In the genomic region with DNA sequence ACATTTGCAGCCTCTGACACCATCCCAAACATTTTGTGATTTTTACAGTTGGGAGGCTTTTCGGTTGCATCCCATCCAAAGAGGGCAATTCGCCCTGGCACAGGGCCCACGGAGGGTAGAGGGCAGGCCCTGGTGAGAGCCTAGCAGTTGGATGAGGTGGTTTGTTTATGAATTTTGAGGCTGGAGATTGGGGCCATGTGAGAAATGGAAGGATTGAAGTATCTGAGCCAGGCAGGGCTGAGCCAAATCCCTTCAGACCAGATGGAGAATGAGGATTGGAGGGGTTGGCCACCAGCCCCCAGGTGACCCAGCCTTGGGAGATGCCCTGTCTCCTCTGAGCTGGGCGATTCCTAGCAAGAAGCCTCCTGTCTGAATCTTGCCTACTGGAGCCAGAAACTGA, we compare ENCODE assay signal across 17 cellular contexts. TPM values are rescaled to one million over a fixed set of nuclear protein-coding genes. Genes with fewer than 3 reads are reported as not detected.
DNase-seq lines count a peak whose midpoint lies in the region; ATAC-seq and TF ChIP-seq lines count a peak whose summit lies in the region.
"Had no signal": no experiment of that assay in that cellular context is flagged by ENCODE, and none has a peak within 500 bp of the region (broad histone marks: within the 10 kb centered on the region; RNA-seq: fewer than 3 reads in every experiment).

No MANE protein-coding gene starts in this region.

- no peaks in the 10 kb centered on the region for H3K9me3 ChIP-seq in BLaER1 treated with 17β-estradiol and CSF1 and Interleukin-3, amounts not matched to agents 10 nM and 100 nM (replicated peaks in 1 of 11)
- H3K9me3 ChIP-seq in Panc1 (ENCODE audit: control insufficient read depth, insufficient read depth, low read depth, low read length) (no peaks in the 10 kb centered on the region), neural progenitor cell (ENCODE audit: low read depth) (no peaks in the 10 kb centered on the region), gastroesophageal sphincter (no peaks in the 10 kb centered on the region)
- H3K9me3 ChIP-seq: SJSA1 had no signal

- WGBS in gastroesophageal sphincter (ENCODE audit: low coverage in 1 of 2), 2 donors: 20 to 60% methylated on average over 1 to 2 of the region's 4 CpGs

- ATAC-seq in Panc1 (no peak), gastroesophageal sphincter (no peak), GM19035 (IDR thresholded peaks at IDR 0.05; ENCODE audit: unreplicated experiment) (no peak), WTC11 (no peak)
- ATAC-seq: GM23338, HepG2 had no signal

- H3K4me3 ChIP-seq in BLaER1 treated with 17β-estradiol and CSF1 and Interleukin-3, amounts not matched to agents 10 nM and 100 nM: no peak overlapping the region
- H3K4me3 ChIP-seq in Panc1 (ENCODE audit: low read depth in 2 of 2, low read length in 2 of 2) (no peak overlapping the region), neural progenitor cell (no peak overlapping the region), gastroesophageal sphincter (no peak overlapping the region)
- H3K4me3 ChIP-seq: GM23338, SJSA1 had no signal

- CTCF ChIA-PET in Panc1 (lab: Charles Lee) (no interaction called here), WTC11 (lab: Charles Lee) (interaction anchor here (1.4 to 9.0 kb wide), 2 partner anchors 13 to 15 kb away, joined by 4 to 82 read pairs; no protein-coding TSS in a partner anchor)

- in situ Hi-C loops in Panc1 (cut with HindIII; ENCODE audit: low pct_unique_long_range_greater_than_20kb, low sequenced_read_pairs): no loop called here

- H3K9ac ChIP-seq in BLaER1 treated with 17β-estradiol and CSF1 and Interleukin-3, amounts not matched to agents 10 nM and 100 nM: peak overlapping the region in 2 of 11 experiments; percentile 1 to 16; a peak in 1 of 22 replicates
- H3K9ac ChIP-seq in neural progenitor cell: no peak overlapping the region

- no peak overlapping the region for H2AFZ ChIP-seq in neural progenitor cell (replicated peaks)
- H2AFZ ChIP-seq: GM23338 had no signal

- H3K4me3 Mint-ChIP-seq in neural progenitor cell (no peak overlapping the region), WTC11 (no peak overlapping the region)
- H3K4me3 Mint-ChIP-seq: GM23338 had no signal

- no peaks in the 10 kb centered on the region; a peak in 1 of 22 replicates for H4K20me1 ChIP-seq in BLaER1 treated with 17β-estradiol and CSF1 and Interleukin-3, amounts not matched to agents 10 nM and 100 nM
- no peaks in the 10 kb centered on the region for H4K20me1 ChIP-seq in neural progenitor cell (ENCODE audit: low read depth)

- H3K27me3 Mint-ChIP-seq in neural progenitor cell (ENCODE audit: insufficient read depth, low read depth) (peaks cover 15% of the 10 kb centered on the region), WTC11 (ENCODE audit: low read depth) (no peaks in the 10 kb centered on the region; the same call in 1 of the 2 replicates)

- TF ChIP-seq EP300 in gastroesophageal sphincter (IDR thresholded peaks at IDR 0.05): no peak

- H3K4me1 Mint-ChIP-seq in neural progenitor cell: peaks cover 83% of the 10 kb centered on the region
- H3K4me1 Mint-ChIP-seq in WTC11: peaks cover 13% of the 10 kb centered on the region

- H3K27ac ChIP-seq in BLaER1 treated with 17β-estradiol and CSF1 and Interleukin-3, amounts not matched to agents 10 nM and 100 nM: peak overlapping the region in 1 of 11 experiments; percentile 29; a peak in 4 of 22 replicates
- peak overlapping the region; percentile 90 for H3K27ac ChIP-seq in Panc1 (ENCODE audit: low read length)
- H3K27ac ChIP-seq in neural progenitor cell: no peak overlapping the region
- no peak overlapping the region for H3K27ac ChIP-seq in gastroesophageal sphincter
- H3K27ac ChIP-seq: C4-2B had no signal

- POLR2A ChIA-PET in Panc1 (lab: Charles Lee) (no interaction called here), WTC11 (lab: Charles Lee) (no interaction called here)

- peak overlapping the region; percentile 29 for H3K27ac Mint-ChIP-seq in neural progenitor cell
- H3K27ac Mint-ChIP-seq in WTC11: no peak overlapping the region
- H3K27ac Mint-ChIP-seq: GM23338 had no signal

- peaks cover 0 to 22% (median 0%) of the 10 kb centered on the region in 11 experiments; a peak in 4 of 22 replicates for H3K27me3 ChIP-seq in BLaER1 treated with 17β-estradiol and CSF1 and Interleukin-3, amounts not matched to agents 10 nM and 100 nM
- H3K27me3 ChIP-seq in Panc1 (ENCODE audit: control insufficient read depth, insufficient read depth, low read length) (no peaks in the 10 kb centered on the region), neural progenitor cell (no peaks in the 10 kb centered on the region), gastroesophageal sphincter (peaks cover 49% of the 10 kb centered on the region)
- H3K27me3 ChIP-seq: SJSA1 had no signal

- TF ChIP-seq CTCF in Panc1 (IDR thresholded peaks at IDR 0.05): no peak
- no peak for TF ChIP-seq CTCF in neural progenitor cell (IDR thresholded peaks at IDR 0.05)
- TF ChIP-seq CTCF in gastroesophageal sphincter (IDR thresholded peaks at IDR 0.05): no peak
- TF ChIP-seq CTCF in WTC11 (IDR thresholded peaks at IDR 0.05): no peak

- no peaks in the 10 kb centered on the region for H3K9me3 Mint-ChIP-seq in neural progenitor cell
- no peaks in the 10 kb centered on the region for H3K9me3 Mint-ChIP-seq in WTC11
- H3K9me3 Mint-ChIP-seq: GM23338 had no signal

- DNase-seq in H4 (ENCODE audit: low spot score) (peak; percentile 42), Panc1 (ENCODE audit: low read depth, low spot score) (no peak), neural progenitor cell (ENCODE audit: low spot score) (no peak), WTC11 (ENCODE audit: low spot score) (no peak)
- DNase-seq: GDM1, KG1, NCI-H1417, NCI-H187, NCI-H2107, NCI-H510A treated with DMSO at 0.1 percent for 48 hours had no signal

- intact Hi-C loops in Panc1 (cut with micrococcal nuclease; ENCODE audit: unreplicated experiment): no loop called here

- H3K79me2 ChIP-seq in neural progenitor cell (ENCODE audit: low read depth): no peaks in the 10 kb centered on the region

- H3K4me2 ChIP-seq in BLaER1 treated with 17β-estradiol and CSF1 and Interleukin-3, amounts not matched to agents 10 nM and 100 nM: peak overlapping the region; percentile 50 to 92 (median 82)
- H3K4me2 ChIP-seq in neural progenitor cell: no peak overlapping the region
- H3K4me2 ChIP-seq: GM23338 had no signal

- H3K4me1 ChIP-seq in BLaER1 treated with 17β-estradiol and CSF1 and Interleukin-3, amounts not matched to agents 10 nM and 100 nM: peaks cover 60 to 100% (median 100%) of the 10 kb centered on the region in 10 experiments
- H3K4me1 ChIP-seq in Panc1 (ENCODE audit: control insufficient read depth, insufficient read depth, low read length): peaks cover 75% of the 10 kb centered on the region
- peaks cover 33% of the 10 kb centered on the region for H3K4me1 ChIP-seq in neural progenitor cell
- peaks cover 0 to 12% (median 0%) of the 10 kb centered on the region in 3 donors for H3K4me1 ChIP-seq in gastroesophageal sphincter

- H3F3A ChIP-seq in neural progenitor cell (ENCODE audit: low read depth): peaks cover 4% of the 10 kb centered on the region

- no peaks in the 10 kb centered on the region for H3K36me3 ChIP-seq in BLaER1 treated with 17β-estradiol and CSF1 and Interleukin-3, amounts not matched to agents 10 nM and 100 nM
- H3K36me3 ChIP-seq in Panc1 (ENCODE audit: control insufficient read depth, insufficient read depth, low read length): no peaks in the 10 kb centered on the region
- H3K36me3 ChIP-seq in neural progenitor cell: no peaks in the 10 kb centered on the region
- H3K36me3 ChIP-seq in gastroesophageal sphincter: no peaks in the 10 kb centered on the region
- H3K36me3 ChIP-seq: SJSA1 had no signal

- no peak for TF ChIP-seq POLR2A in gastroesophageal sphincter (IDR thresholded peaks at IDR 0.05)

- H3K36me3 Mint-ChIP-seq in neural progenitor cell: no peaks in the 10 kb centered on the region
- no peaks in the 10 kb centered on the region for H3K36me3 Mint-ChIP-seq in WTC11

- no TSS peak for BruUV-seq in Panc1 (replicated peaks; lab: Mats Ljungman, UMichigan)

TF ChIP-seq in WTC11, 78 proteins besides CTCF, POLR2A, EP300 and RAD21 (continues in another document):
- no peak for TF ChIP-seq SP1 (CRISPR knock-in tag; conservative IDR thresholded peaks at IDR 0.05)
- TF ChIP-seq HMGA2 (CRISPR knock-in tag; IDR thresholded peaks at IDR 0.05): no peak
- TF ChIP-seq, protein P1, sequence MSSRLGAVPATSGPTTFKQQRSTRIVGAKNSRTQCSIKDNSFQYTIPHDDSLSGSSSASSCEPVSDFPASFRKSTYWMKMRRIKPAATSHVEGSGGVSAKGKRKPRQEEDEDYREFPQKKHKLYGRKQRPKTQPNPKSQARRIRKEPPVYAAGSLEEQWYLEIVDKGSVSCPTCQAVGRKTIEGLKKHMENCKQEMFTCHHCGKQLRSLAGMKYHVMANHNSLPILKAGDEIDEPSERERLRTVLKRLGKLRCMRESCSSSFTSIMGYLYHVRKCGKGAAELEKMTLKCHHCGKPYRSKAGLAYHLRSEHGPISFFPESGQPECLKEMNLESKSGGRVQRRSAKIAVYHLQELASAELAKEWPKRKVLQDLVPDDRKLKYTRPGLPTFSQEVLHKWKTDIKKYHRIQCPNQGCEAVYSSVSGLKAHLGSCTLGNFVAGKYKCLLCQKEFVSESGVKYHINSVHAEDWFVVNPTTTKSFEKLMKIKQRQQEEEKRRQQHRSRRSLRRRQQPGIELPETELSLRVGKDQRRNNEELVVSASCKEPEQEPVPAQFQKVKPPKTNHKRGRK (CRISPR knock-in tag; IDR thresholded peaks at IDR 0.05; ENCODE audit: borderline replicate concordance): no peak
- no peak for TF ChIP-seq ETV6 (CRISPR knock-in tag; IDR thresholded peaks at IDR 0.05)
- no peak for TF ChIP-seq ELF4 (CRISPR knock-in tag; IDR thresholded peaks at IDR 0.05; ENCODE audit: low read depth)
- TF ChIP-seq, protein P2, sequence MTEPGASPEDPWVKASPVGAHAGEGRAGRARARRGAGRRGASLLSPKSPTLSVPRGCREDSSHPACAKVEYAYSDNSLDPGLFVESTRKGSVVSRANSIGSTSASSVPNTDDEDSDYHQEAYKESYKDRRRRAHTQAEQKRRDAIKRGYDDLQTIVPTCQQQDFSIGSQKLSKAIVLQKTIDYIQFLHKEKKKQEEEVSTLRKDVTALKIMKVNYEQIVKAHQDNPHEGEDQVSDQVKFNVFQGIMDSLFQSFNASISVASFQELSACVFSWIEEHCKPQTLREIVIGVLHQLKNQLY (CRISPR knock-in tag; IDR thresholded peaks at IDR 0.05): no peak
- no peak for TF ChIP-seq GTF2I (CRISPR knock-in tag; conservative IDR thresholded peaks at IDR 0.05)
- no peak for TF ChIP-seq NR3C1 (CRISPR knock-in tag; conservative IDR thresholded peaks at IDR 0.05; ENCODE audit: low read depth)
- no peak for TF ChIP-seq OVOL2 (CRISPR knock-in tag; IDR thresholded peaks at IDR 0.05; ENCODE audit: borderline replicate concordance)
- TF ChIP-seq TEAD4 (CRISPR knock-in tag; IDR thresholded peaks at IDR 0.05): no peak

RNA-seq across cellular contexts. Expression of a gene that starts 52.6 kb away (rescaled TPM):
- 44.2 and 53.5 TPM in 2 replicates for total RNA-seq in H4 (2014; rRNA removed; shearing (Covaris generic))
- total RNA-seq in Panc1 (2021; ENCODE audit: unreplicated experiment) (57.6 TPM), neural progenitor cell (ENCODE audit: low replicate concordance) (30.4 and 56.5 TPM in 2 replicates), gastroesophageal sphincter (10 to 100 TPM; 10.6 to 16.2 (median 14.3) TPM), WTC11 (2021) (19.1 to 21.6 TPM (median 19.9 TPM) in 3 replicates)
- 48.1 TPM for polyA plus RNA-seq in Panc1 (2012; ENCODE audit: insufficient read length)
